In genomic region chr22:46122511-46122971, GRCh38 we compare ENCODE assay signal across 1 cellular context.
A peak's percentile ranks its signal among the peaks of the same experiment; 100 is the strongest.
TF ChIP-seq lines count a peak whose summit lies in the region.

No MANE protein-coding gene starts in this region.

TF ChIP-seq in HepG2, 621 proteins besides CTCF, POLR2A, EP300 and RAD21 (continued from another document and continues in another):
- peak; percentile 47; the same call in 1 of the 2 replicates for TF ChIP-seq ARID4A (CRISPR knock-in tag; IDR thresholded peaks at IDR 0.05; ENCODE audit: borderline replicate concordance)
- TF ChIP-seq HOXA9 (CRISPR knock-in tag; IDR thresholded peaks at IDR 0.05; ENCODE audit: borderline replicate concordance), result no peak
- TF ChIP-seq ZNF781 (CRISPR knock-in tag; IDR thresholded peaks at IDR 0.05; ENCODE audit: borderline replicate concordance, not compliant biosample characterization), result no peak
- no peak for TF ChIP-seq SIN3A (IDR thresholded peaks at IDR 0.05; ENCODE audit: borderline replicate concordance, low read depth, low read length)
- no peak for TF ChIP-seq ZNF572 (CRISPR knock-in tag; IDR thresholded peaks at IDR 0.05)
- TF ChIP-seq MBNL3 (CRISPR knock-in tag; conservative IDR thresholded peaks at IDR 0.05), result no peak
- TF ChIP-seq TMF1 (CRISPR knock-in tag; IDR thresholded peaks at IDR 0.05; ENCODE audit: low read depth), result no peak
- TF ChIP-seq ZNF549 (CRISPR knock-in tag; IDR thresholded peaks at IDR 0.05), result no peak
- TF ChIP-seq ZNF597 (CRISPR knock-in tag; IDR thresholded peaks at IDR 0.05), result no peak
- TF ChIP-seq AFF4 (CRISPR knock-in tag; IDR thresholded peaks at IDR 0.05), result no peak
- no peak for TF ChIP-seq LRRFIP1 (CRISPR knock-in tag; conservative IDR thresholded peaks at IDR 0.05)
- TF ChIP-seq SMAD1 (CRISPR knock-in tag; IDR thresholded peaks at IDR 0.05; ENCODE audit: borderline replicate concordance, low read depth), result peak; percentile 64; the same call in 1 of the 2 replicates
- TF ChIP-seq YY1 (IDR thresholded peaks at IDR 0.05; ENCODE audit: insufficient read depth, insufficient replicate concordance, low read depth, low read length), result peak; percentile 15
- no peak for TF ChIP-seq RFX5 (IDR thresholded peaks at IDR 0.05; ENCODE audit: low read depth, low read length)
- TF ChIP-seq ZNF530 (CRISPR knock-in tag; IDR thresholded peaks at IDR 0.05; ENCODE audit: low read depth), result no peak
- TF ChIP-seq NFKB2 (CRISPR knock-in tag; IDR thresholded peaks at IDR 0.05; ENCODE audit: borderline replicate concordance), result peak; percentile 28; the same call in 1 of the 2 replicates
- no peak for TF ChIP-seq ZFP62 (CRISPR knock-in tag; IDR thresholded peaks at IDR 0.05)
- no peak for TF ChIP-seq FOXP4 (CRISPR knock-in tag; IDR thresholded peaks at IDR 0.05)
- no peak for TF ChIP-seq PRMT3 (CRISPR knock-in tag; IDR thresholded peaks at IDR 0.05; ENCODE audit: borderline replicate concordance, low read depth)
- TF ChIP-seq RARG (CRISPR knock-in tag; IDR thresholded peaks at IDR 0.05; ENCODE audit: low read depth), result no peak
- TF ChIP-seq ZNF614 (CRISPR knock-in tag; IDR thresholded peaks at IDR 0.05; ENCODE audit: borderline replicate concordance), result 0 out of 2 replicates have a peak, but pooled peaks have one; percentile 17
- TF ChIP-seq ZNF850 (CRISPR knock-in tag; conservative IDR thresholded peaks at IDR 0.05), result no peak
- peak; percentile 66; the same call in 1 of the 2 replicates for TF ChIP-seq KDM2A (CRISPR knock-in tag; IDR thresholded peaks at IDR 0.05; ENCODE audit: borderline replicate concordance, low read depth)
- TF ChIP-seq ISX (CRISPR knock-in tag; conservative IDR thresholded peaks at IDR 0.05), result no peak
- TF ChIP-seq DRAP1 (CRISPR knock-in tag; IDR thresholded peaks at IDR 0.05), result no peak
- TF ChIP-seq MTF2 (CRISPR knock-in tag; IDR thresholded peaks at IDR 0.05; ENCODE audit: borderline replicate concordance), result no peak
- no peak for TF ChIP-seq MYPOP (CRISPR knock-in tag; IDR thresholded peaks at IDR 0.05)
- no peak for TF ChIP-seq ZNF83 (CRISPR knock-in tag; IDR thresholded peaks at IDR 0.05; ENCODE audit: borderline replicate concordance)
- TF ChIP-seq GTF3A (CRISPR knock-in tag; conservative IDR thresholded peaks at IDR 0.05), result no peak
- no peak for TF ChIP-seq ATF2 (CRISPR knock-in tag; IDR thresholded peaks at IDR 0.05)
- no peak for TF ChIP-seq MED8 (CRISPR knock-in tag; IDR thresholded peaks at IDR 0.05; ENCODE audit: insufficient replicate concordance)
- no peak for TF ChIP-seq PLRG1 (conservative IDR thresholded peaks at IDR 0.05)
- no peak for TF ChIP-seq TOPORS (CRISPR knock-in tag; IDR thresholded peaks at IDR 0.05)
- TF ChIP-seq AGO2 (optimal IDR thresholded peaks at IDR 0.05; ENCODE audit: low read depth, low read length), result no peak
- TF ChIP-seq ZNF331 (CRISPR knock-in tag; IDR thresholded peaks at IDR 0.05), result no peak
- TF ChIP-seq ZNF281 (CRISPR knock-in tag; IDR thresholded peaks at IDR 0.05; ENCODE audit: borderline replicate concordance), result no peak
- no peak for TF ChIP-seq HCFC1 (IDR thresholded peaks at IDR 0.05; ENCODE audit: low read depth, low read length)
- TF ChIP-seq ZBTB14 (CRISPR knock-in tag; IDR thresholded peaks at IDR 0.05), result no peak
